Comparison of ENCODE assay signal across 1 cellular context in the genomic region with DNA sequence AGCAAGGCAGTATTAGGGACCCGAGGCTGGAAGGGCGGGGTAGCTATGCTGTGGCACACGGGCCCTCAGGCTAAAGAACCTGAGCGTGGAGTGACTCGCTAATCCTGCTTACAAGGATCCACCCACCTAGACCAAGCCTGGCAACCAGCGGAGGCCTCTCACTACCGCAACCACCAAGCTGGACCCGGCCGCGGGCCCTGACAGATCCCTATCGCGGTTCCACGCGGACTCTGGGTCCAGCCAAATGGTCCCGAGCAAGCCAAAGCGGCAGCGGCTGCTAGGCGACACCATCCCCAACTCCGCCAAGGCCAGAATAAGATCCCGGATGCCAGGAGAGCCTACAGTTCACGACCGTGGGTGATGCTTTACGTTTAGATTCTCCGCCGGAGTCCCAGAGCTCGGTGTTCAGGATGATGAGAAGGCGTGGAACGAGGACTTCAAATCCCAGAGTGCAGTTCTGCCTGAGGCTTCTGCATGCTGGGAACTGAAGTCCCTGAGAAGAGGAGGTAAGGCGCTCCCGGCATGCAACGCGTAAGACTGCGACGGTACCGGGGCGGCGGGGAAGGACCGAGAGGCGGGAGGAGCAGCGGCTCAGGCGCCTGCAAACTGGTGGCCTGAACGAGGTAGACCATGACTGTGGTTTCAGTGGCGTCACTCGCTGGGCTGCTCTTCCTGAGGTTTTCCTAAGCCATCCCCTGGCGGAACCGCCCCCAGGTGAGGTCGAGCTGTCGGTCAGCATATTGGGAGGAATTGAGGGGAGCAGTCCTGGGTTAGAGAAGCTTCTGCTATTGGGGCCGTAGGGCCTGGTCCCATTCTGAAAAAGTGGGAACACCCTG.
A peak's percentile ranks its signal among the peaks of the same experiment; 100 is the strongest.
TF ChIP-seq lines count a peak whose summit lies in the region.

Gene CEP290 (minus strand): TSS at position 315 of the 836 bp plus-strand sequence. CDS start 781 bp downstream, outside the sequence.
Gene TMTC3 (plus strand): TSS at position 534 of the 836 bp plus-strand sequence. CDS start 6,009 bp downstream, outside the sequence.

TF ChIP-seq in GM12878, 131 proteins besides CTCF, POLR2A, EP300 and RAD21 (continued from another document):
- TF ChIP-seq ZBTB40 (IDR thresholded peaks at IDR 0.05; ENCODE audit: borderline replicate concordance) (peak; percentile 76; the same call in 1 of the 2 replicates), ZNF622 (IDR thresholded peaks at IDR 0.05) (no peak), MXI1 (IDR thresholded peaks at IDR 0.05; ENCODE audit: low read depth, low read length) (peak; percentile 88), ZNF24 (IDR thresholded peaks at IDR 0.05) (peak; percentile 86; the same call in 1 of the 2 replicates), RBBP5 (conservative IDR thresholded peaks at IDR 0.05) (0 out of 2 replicates have a peak, but pooled peaks have one; percentile 35), RB1 (IDR thresholded peaks at IDR 0.05; ENCODE audit: borderline replicate concordance) (no peak; the same call in 1 of the 2 replicates), POLR2AphosphoS5 (IDR thresholded peaks at IDR 0.05; ENCODE audit: low read length) (peak; percentile 68)
- TF ChIP-seq, protein P1, sequence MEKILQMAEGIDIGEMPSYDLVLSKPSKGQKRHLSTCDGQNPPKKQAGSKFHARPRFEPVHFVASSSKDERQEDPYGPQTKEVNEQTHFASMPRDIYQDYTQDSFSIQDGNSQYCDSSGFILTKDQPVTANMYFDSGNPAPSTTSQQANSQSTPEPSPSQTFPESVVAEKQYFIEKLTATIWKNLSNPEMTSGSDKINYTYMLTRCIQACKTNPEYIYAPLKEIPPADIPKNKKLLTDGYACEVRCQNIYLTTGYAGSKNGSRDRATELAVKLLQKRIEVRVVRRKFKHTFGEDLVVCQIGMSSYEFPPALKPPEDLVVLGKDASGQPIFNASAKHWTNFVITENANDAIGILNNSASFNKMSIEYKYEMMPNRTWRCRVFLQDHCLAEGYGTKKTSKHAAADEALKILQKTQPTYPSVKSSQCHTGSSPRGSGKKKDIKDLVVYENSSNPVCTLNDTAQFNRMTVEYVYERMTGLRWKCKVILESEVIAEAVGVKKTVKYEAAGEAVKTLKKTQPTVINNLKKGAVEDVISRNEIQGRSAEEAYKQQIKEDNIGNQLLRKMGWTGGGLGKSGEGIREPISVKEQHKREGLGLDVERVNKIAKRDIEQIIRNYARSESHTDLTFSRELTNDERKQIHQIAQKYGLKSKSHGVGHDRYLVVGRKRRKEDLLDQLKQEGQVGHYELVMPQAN (conservative IDR thresholded peaks at IDR 0.05) = peak; percentile 85
- TF ChIP-seq, protein P2, sequence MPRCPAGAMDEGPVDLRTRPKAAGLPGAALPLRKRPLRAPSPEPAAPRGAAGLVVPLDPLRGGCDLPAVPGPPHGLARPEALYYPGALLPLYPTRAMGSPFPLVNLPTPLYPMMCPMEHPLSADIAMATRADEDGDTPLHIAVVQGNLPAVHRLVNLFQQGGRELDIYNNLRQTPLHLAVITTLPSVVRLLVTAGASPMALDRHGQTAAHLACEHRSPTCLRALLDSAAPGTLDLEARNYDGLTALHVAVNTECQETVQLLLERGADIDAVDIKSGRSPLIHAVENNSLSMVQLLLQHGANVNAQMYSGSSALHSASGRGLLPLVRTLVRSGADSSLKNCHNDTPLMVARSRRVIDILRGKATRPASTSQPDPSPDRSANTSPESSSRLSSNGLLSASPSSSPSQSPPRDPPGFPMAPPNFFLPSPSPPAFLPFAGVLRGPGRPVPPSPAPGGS (IDR thresholded peaks at IDR 0.05; ENCODE audit: borderline replicate concordance, insufficient read depth, low read depth, low read length, poor library complexity, severe bottlenecking) = peak; percentile 37
